35 cellular contexts compared by ENCODE assay signal in genomic region chr14:69487226-69487625, GRCh38. TPM values are rescaled to one million over a fixed set of nuclear protein-coding genes. Genes with fewer than 3 reads are reported as not detected.
"Had no signal": no experiment of that assay in that cellular context is flagged by ENCODE, and none has a peak within 500 bp of the region (broad histone marks: within the 10 kb centered on the region; RNA-seq: fewer than 3 reads in every experiment).

No MANE protein-coding gene starts in this region.

- H3K79me2 ChIP-seq: parathyroid adenoma had no signal

- H3K9me3 ChIP-seq: colonic mucosa, gastroesophageal sphincter, heart right ventricle, mucosa of descending colon, neutrophil, prostate gland, sigmoid colon, testis, tibial artery had no signal

- H3K27me3 ChIP-seq: testis had no signal

- H3K36me3 Mint-ChIP-seq: immature natural killer cell; mesothelial cell of epicardium; naive B cell; natural killer cell treated with Interleukin-12 subunit alpha and Interleukin-12 subunit beta and Interleukin-15 and Interleukin-18, amount 100 ng/mL, for 72 hours; stimulated activated memory B cell treated with anti-CD40 and anti-IgM and Interleukin-4, amounts not matched to agents 10 μg/mL and 1 μg/mL and 100 μg/mL, for 72 hours; type B pancreatic cell had no signal

- ATAC-seq: esophagus mucosa; foreskin keratinocyte; gastroesophageal sphincter; heart right ventricle; left colon; left ventricle myocardium superior; mucosa of descending colon; natural killer cell treated with Interleukin-12 subunit alpha and Interleukin-12 subunit beta and Interleukin-15 and Interleukin-18, amount 100 ng/mL, for 72 hours; right cardiac atrium; stimulated activated memory B cell treated with anti-CD40 and anti-IgM and Interleukin-4, amounts not matched to agents 10 μg/mL and 1 μg/mL and 100 μg/mL, for 72 hours; stimulated activated naive CD8-positive, alpha-beta T cell treated with anti-CD3 and anti-CD28 coated beads, Interleukin-15, Interleukin-2, amounts not matched to agents 100 U/mL and 50 U/mL, for 24 hours had no signal

- H3K4me1 ChIP-seq: foreskin keratinocyte had no signal

- H3K4me3 Mint-ChIP-seq: dendritic cell treated with granulocyte-macrophage colony-stimulating factor and Interleukin-4, amounts not matched to agents 40 ng/mL and 50 ng/mL, for 4 days; endodermal cell; mesothelial cell of epicardium; natural killer cell treated with Interleukin-12 subunit alpha and Interleukin-12 subunit beta and Interleukin-15 and Interleukin-18, amount 100 ng/mL, for 72 hours; stimulated activated memory B cell treated with anti-CD40 and anti-IgM and Interleukin-4, amounts not matched to agents 10 μg/mL and 1 μg/mL and 100 μg/mL, for 72 hours; type B pancreatic cell had no signal

- H3K9ac ChIP-seq: parathyroid adenoma had no signal

- H3K4me1 Mint-ChIP-seq: immature natural killer cell had no signal

- H3K4me3 ChIP-seq: colonic mucosa, gastroesophageal sphincter, heart right ventricle, lung, mucosa of descending colon, prostate gland, sigmoid colon, testis, tibial artery had no signal

- H3K27ac Mint-ChIP-seq: dendritic cell treated with granulocyte-macrophage colony-stimulating factor and Interleukin-4, amounts not matched to agents 40 ng/mL and 50 ng/mL, for 4 days; endodermal cell; immature natural killer cell; mesothelial cell of epicardium; naive B cell; natural killer cell treated with Interleukin-12 subunit alpha and Interleukin-12 subunit beta and Interleukin-15 and Interleukin-18, amount 100 ng/mL, for 72 hours; stimulated activated memory B cell treated with anti-CD40 and anti-IgM and Interleukin-4, amounts not matched to agents 10 μg/mL and 1 μg/mL and 100 μg/mL, for 72 hours; type B pancreatic cell had no signal

- H3K27ac ChIP-seq: colonic mucosa, epithelial cell of prostate, foreskin keratinocyte, gastroesophageal sphincter, heart right ventricle, neutrophil, parathyroid adenoma, prostate gland, sigmoid colon, testis, tibial artery had no signal

- H3K36me3 ChIP-seq: colonic mucosa, gastroesophageal sphincter, heart right ventricle, neutrophil, prostate gland, sigmoid colon, tibial artery had no signal

- DNase-seq: central memory CD4-positive, alpha-beta T cell; colonic mucosa; effector CD8-positive, alpha-beta T cell; endodermal cell; foreskin keratinocyte; heart right ventricle; hypothalamus; immature natural killer cell; islet precursor cell; kidney glomerular epithelial cell; left colon; left ventricle myocardium superior; mesenchymal stem cell; mucosa of descending colon; naive B cell; right cardiac atrium; sigmoid colon; stimulated activated CD4-positive, alpha-beta T cell treated with anti-CD3 and anti-CD28 coated beads, Interleukin-2, amount 100 ng/mL, for 24 hours; stimulated activated CD4-positive, alpha-beta T cell treated with anti-CD3 and anti-CD28 coated beads, Interleukin-4, amount 100 ng/mL, for 24 hours; stimulated activated naive CD8-positive, alpha-beta T cell treated with anti-CD3 and anti-CD28 coated beads, Interleukin-15, Interleukin-2, amounts not matched to agents 100 U/mL and 50 U/mL, for 24 hours; substantia nigra; testis; tibial artery had no signal

- H3K9me3 Mint-ChIP-seq: dendritic cell treated with granulocyte-macrophage colony-stimulating factor and Interleukin-4, amounts not matched to agents 40 ng/mL and 50 ng/mL, for 4 days; endodermal cell; immature natural killer cell; mesothelial cell of epicardium; natural killer cell treated with Interleukin-12 subunit alpha and Interleukin-12 subunit beta and Interleukin-15 and Interleukin-18, amount 100 ng/mL, for 72 hours; stimulated activated memory B cell treated with anti-CD40 and anti-IgM and Interleukin-4, amounts not matched to agents 10 μg/mL and 1 μg/mL and 100 μg/mL, for 72 hours; type B pancreatic cell had no signal

- H2AFZ ChIP-seq: parathyroid adenoma had no signal

RNA-seq across cellular contexts. Expression of gene PLEKHD1, which starts 2.7 kb away (rescaled TPM):
- total RNA-seq: esophagus mucosa, foreskin keratinocyte had no signal
